29 cellular contexts compared by ENCODE assay signal in genomic region chr13:101332583-101332982, GRCh38.
"Had no signal": no experiment of that assay in that cellular context is flagged by ENCODE, and none has a peak within 500 bp of the region (broad histone marks: within the 10 kb centered on the region; RNA-seq: fewer than 3 reads in every experiment).

No MANE protein-coding gene starts in this region.

- FAIRE-seq: colon had no signal

- ATAC-seq: activated CD4-positive, alpha-beta T cell treated with anti-CD3 and anti-CD28 coated beads for 36 hours; activated CD4-positive, CD25-positive, alpha-beta regulatory T cell treated with anti-CD3 and anti-CD28 coated beads, Interleukin-2, amount 50 U/mL, for 24 hours; activated CD8-positive, alpha-beta memory T cell treated with anti-CD3 and anti-CD28 coated beads, Interleukin-2, amount 10 ng/mL, durations not matched to agents 7 days and 5 days; PC-3; WTC11 had no signal

- DNase-seq: activated CD4-positive, alpha-beta memory T cell treated with anti-CD3 and anti-CD28 coated beads, Interleukin-2, amount 10 ng/mL, durations not matched to agents 7 days and 5 days; activated CD4-positive, alpha-beta T cell treated with anti-CD3 and anti-CD28 coated beads for 36 hours; activated CD8-positive, alpha-beta memory T cell treated with anti-CD3 and anti-CD28 coated beads for 24 hours; activated CD8-positive, alpha-beta memory T cell treated with anti-CD3 and anti-CD28 coated beads, Interleukin-2, amount 10 ng/mL, durations not matched to agents 7 days and 5 days; activated CD8-positive, alpha-beta memory T cell treated with anti-CD3 and anti-CD28 coated beads, Interleukin-2, amount 50 U/mL, for 48 hours; activated effector memory CD4-positive, alpha-beta T cell treated with Interleukin-2 at 50 U/mL for 16 hours; activated naive CD4-positive, alpha-beta T cell treated with anti-CD3 and anti-CD28 coated beads, Interleukin-2, amount 50 U/mL, for 16 hours; activated naive CD8-positive, alpha-beta T cell treated with anti-CD3 and anti-CD28 coated beads for 36 hours; activated T-cell treated with anti-CD3 and anti-CD28 coated beads, Interleukin-2, amount 50 U/mL, for 48 hours; amniotic stem cell; aorta; brain microvascular endothelial cell; central memory CD4-positive, alpha-beta T cell; Kasumi-1; KBM-7; MG63; NCI-H1092; NCI-H1436 treated with DMSO at 0.1 percent for 48 hours; NCI-H1694 treated with DMSO at 0.1 percent for 48 hours; NCI-H2029; NCI-H345; NCI-H524 treated with DMSO at 0.1 percent for 48 hours; PC-3; Peyer's patch; RPMI8226; SHP77 treated with DMSO at 0.1 percent for 48 hours had no signal
